Comparison of ENCODE assay signal across 1 cellular context in genomic region chr9:129081388-129081889, GRCh38.
TF ChIP-seq lines count a peak whose summit lies in the region.

No MANE protein-coding gene starts in this region.

TF ChIP-seq in H1, 55 proteins besides CTCF, POLR2A, EP300 and RAD21:
- TF ChIP-seq ATF3 (IDR thresholded peaks at IDR 0.05; ENCODE audit: insufficient read depth, low read depth, low read length) (0 out of 2 replicates have a peak, but pooled peaks have one; percentile 37), NRF1 (IDR thresholded peaks at IDR 0.05; ENCODE audit: low read depth, low read length) (peak; percentile 90; the same call in 1 of the 2 replicates), RXRA (IDR thresholded peaks at IDR 0.05; ENCODE audit: insufficient read depth, low read depth, low read length) (no peak), KDM1A (IDR thresholded peaks at IDR 0.05; ENCODE audit: borderline replicate concordance, low read length) (peak; percentile 87; the same call in 1 of the 2 replicates), TAF1 (IDR thresholded peaks at IDR 0.05; ENCODE audit: low read depth, low read length) (no peak), SIN3A (conservative IDR thresholded peaks at IDR 0.05 in 1 of 2, IDR thresholded peaks at IDR 0.05 in 1 of 2; ENCODE audit: low read depth in 1 of 2, low read length in 2 of 2) (0 out of 4 replicates have a peak, but pooled peaks of 1 of the 2 experiments have one; percentile 6)
